ENCODE assay signal across 7 cellular contexts in the genomic region with DNA sequence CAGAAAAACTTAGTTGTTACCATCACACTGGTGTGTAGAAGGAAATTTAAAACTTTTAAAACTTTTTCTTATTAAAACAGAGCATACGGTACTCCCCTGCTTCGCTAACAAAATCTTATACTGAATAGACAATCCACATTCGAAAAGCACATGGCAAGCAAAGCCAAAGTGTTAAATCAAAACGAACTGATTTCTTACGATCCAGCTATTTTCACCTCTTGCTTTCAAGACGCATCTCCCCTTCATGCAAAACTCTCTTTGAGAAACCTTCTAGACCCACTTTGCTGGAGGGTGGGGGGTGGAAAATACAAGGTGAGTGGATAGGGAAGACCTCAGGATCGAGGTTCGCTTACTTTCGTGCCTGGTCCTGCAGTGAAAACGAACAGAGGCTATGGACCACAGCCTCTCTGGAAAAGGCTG. TPM values are rescaled to one million over a fixed set of nuclear protein-coding genes. Genes with fewer than 3 reads are reported as not detected.
A peak's percentile ranks its signal among the peaks of the same experiment; 100 is the strongest.
DNase-seq lines count a peak whose midpoint lies in the region; ATAC-seq and TF ChIP-seq lines count a peak whose summit lies in the region.

No MANE protein-coding gene starts in this region.

- CTCF ChIA-PET in HEK293 (lab: Yijun Ruan, JAX), result no interaction called here

- ATAC-seq in right cardiac atrium, result no peak
- no peak for ATAC-seq in GM21423 (IDR thresholded peaks at IDR 0.05; ENCODE audit: unreplicated experiment)
- ATAC-seq in GM21529 (IDR thresholded peaks at IDR 0.05; ENCODE audit: unreplicated experiment), result no peak

- TF ChIP-seq CTCF in HEK293 (tag by site-specific recombination; IDR thresholded peaks at IDR 0.05) (no peak), VCaP (conservative IDR thresholded peaks at IDR 0.05) (no peak), smooth muscle cell (IDR thresholded peaks at IDR 0.05; ENCODE audit: borderline replicate concordance, insufficient read depth, poor library complexity, severe bottlenecking) (no peak)

- H3K9ac ChIP-seq in smooth muscle cell (ENCODE audit: low read depth), result peak overlapping the region; percentile 96

- peak overlapping the region; percentile 1 for H2AFZ ChIP-seq in smooth muscle cell (ENCODE audit: low read depth)

- H3K4me2 ChIP-seq in smooth muscle cell, result peak overlapping the region; percentile 90

- H3K4me1 ChIP-seq in HEK293 (ENCODE audit: control insufficient read depth, insufficient read depth, low read length), result peaks cover 27% of the 10 kb centered on the region
- H3K4me1 ChIP-seq in right cardiac atrium (ENCODE audit: control insufficient read depth, insufficient read depth, low read length), result peaks cover 4% of the 10 kb centered on the region
- peaks cover 35% of the 10 kb centered on the region for H3K4me1 ChIP-seq in smooth muscle cell (ENCODE audit: low read depth)

- H3K9me3 ChIP-seq in HEK293 (ENCODE audit: control insufficient read depth, insufficient read depth, low read depth, low read length), result no peaks in the 10 kb centered on the region
- H3K9me3 ChIP-seq in right cardiac atrium (ENCODE audit: control insufficient read depth, low read length), result no peaks in the 10 kb centered on the region
- H3K9me3 ChIP-seq in smooth muscle cell (replicated peaks; ENCODE audit: low read depth), result no peaks in the 10 kb centered on the region

- peak overlapping the region; percentile 91 for H3K27ac ChIP-seq in HEK293 (ENCODE audit: extremely low read depth, low read depth, low read length)
- H3K27ac ChIP-seq in VCaP, result peak overlapping the region; percentile 92
- peak overlapping the region; percentile 59 for H3K27ac ChIP-seq in right cardiac atrium (ENCODE audit: low read length)
- peak overlapping the region; percentile 97 for H3K27ac ChIP-seq in smooth muscle cell (ENCODE audit: low read depth)

- 0% methylated on average over 10 of the region's 10 CpGs for WGBS in right cardiac atrium
- under 1% methylated on average over 10 of the region's 10 CpGs for WGBS in smooth muscle cell (ENCODE audit: low lambda C conversion rate)

- no peaks in the 10 kb centered on the region for H3F3A ChIP-seq in smooth muscle cell (ENCODE audit: low read depth)

- peaks cover 75% of the 10 kb centered on the region for H3K79me2 ChIP-seq in smooth muscle cell (ENCODE audit: low read depth)

- POLR2A ChIA-PET in HEK293 (lab: Yijun Ruan, JAX), result interaction anchor here (0.8 to 0.9 kb wide), 2 partner anchors 76 to 104 kb away, joined by 3 read pairs; a partner anchor contains a TSS

- intact Hi-C loops in right cardiac atrium (cut with DNase I), result loop anchor here in 2 of 4 donors (10.0 kb wide), 1 partner anchor 77 kb away; a partner anchor contains a TSS

- H3K4me3 ChIP-seq in HEK293 (ENCODE audit: low read depth, low read length), result peak overlapping the region; percentile 87
- peak overlapping the region; percentile 79 for H3K4me3 ChIP-seq in right cardiac atrium (ENCODE audit: low read length)
- H3K4me3 ChIP-seq in smooth muscle cell, result peak overlapping the region; percentile 68

- DNase-seq in right cardiac atrium (no peak), smooth muscle cell (lab: John Stamatoyannopoulos, UW; ENCODE audit: unreplicated experiment) (no peak), pons (ENCODE audit: low spot score) (no peak)

- H3K36me3 ChIP-seq in HEK293 (ENCODE audit: control insufficient read depth in 2 of 2, insufficient read depth in 1 of 2, low read length in 2 of 2) (peaks cover 3 to 9% of the 10 kb centered on the region in 2 experiments; a peak in 2 of 3 replicates), smooth muscle cell (ENCODE audit: low read depth) (no peaks in the 10 kb centered on the region)

- H3K27me3 ChIP-seq in right cardiac atrium (ENCODE audit: control insufficient read depth, insufficient read depth) (no peaks in the 10 kb centered on the region), smooth muscle cell (ENCODE audit: low read depth) (no peaks in the 10 kb centered on the region)

- peaks cover 37% of the 10 kb centered on the region for H4K20me1 ChIP-seq in smooth muscle cell (ENCODE audit: low read depth)

TF ChIP-seq in HEK293, 187 proteins besides CTCF, POLR2A, EP300 and RAD21:
- TF ChIP-seq, protein P1, sequence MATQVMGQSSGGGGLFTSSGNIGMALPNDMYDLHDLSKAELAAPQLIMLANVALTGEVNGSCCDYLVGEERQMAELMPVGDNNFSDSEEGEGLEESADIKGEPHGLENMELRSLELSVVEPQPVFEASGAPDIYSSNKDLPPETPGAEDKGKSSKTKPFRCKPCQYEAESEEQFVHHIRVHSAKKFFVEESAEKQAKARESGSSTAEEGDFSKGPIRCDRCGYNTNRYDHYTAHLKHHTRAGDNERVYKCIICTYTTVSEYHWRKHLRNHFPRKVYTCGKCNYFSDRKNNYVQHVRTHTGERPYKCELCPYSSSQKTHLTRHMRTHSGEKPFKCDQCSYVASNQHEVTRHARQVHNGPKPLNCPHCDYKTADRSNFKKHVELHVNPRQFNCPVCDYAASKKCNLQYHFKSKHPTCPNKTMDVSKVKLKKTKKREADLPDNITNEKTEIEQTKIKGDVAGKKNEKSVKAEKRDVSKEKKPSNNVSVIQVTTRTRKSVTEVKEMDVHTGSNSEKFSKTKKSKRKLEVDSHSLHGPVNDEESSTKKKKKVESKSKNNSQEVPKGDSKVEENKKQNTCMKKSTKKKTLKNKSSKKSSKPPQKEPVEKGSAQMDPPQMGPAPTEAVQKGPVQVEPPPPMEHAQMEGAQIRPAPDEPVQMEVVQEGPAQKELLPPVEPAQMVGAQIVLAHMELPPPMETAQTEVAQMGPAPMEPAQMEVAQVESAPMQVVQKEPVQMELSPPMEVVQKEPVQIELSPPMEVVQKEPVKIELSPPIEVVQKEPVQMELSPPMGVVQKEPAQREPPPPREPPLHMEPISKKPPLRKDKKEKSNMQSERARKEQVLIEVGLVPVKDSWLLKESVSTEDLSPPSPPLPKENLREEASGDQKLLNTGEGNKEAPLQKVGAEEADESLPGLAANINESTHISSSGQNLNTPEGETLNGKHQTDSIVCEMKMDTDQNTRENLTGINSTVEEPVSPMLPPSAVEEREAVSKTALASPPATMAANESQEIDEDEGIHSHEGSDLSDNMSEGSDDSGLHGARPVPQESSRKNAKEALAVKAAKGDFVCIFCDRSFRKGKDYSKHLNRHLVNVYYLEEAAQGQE (tag by site-specific recombination; IDR thresholded peaks at IDR 0.05), result no peak
- TF ChIP-seq ZNF600 (tag by site-specific recombination; IDR thresholded peaks at IDR 0.05) (0 out of 2 replicates have a peak, but pooled peaks have one; percentile 77), ZNF2 (tag by site-specific recombination; IDR thresholded peaks at IDR 0.05) (peak; percentile 41; the same call in 1 of the 2 replicates), GLIS1 (tag by site-specific recombination; IDR thresholded peaks at IDR 0.05) (no peak), ZNF335 (tag by site-specific recombination; conservative IDR thresholded peaks at IDR 0.05) (peak; percentile 71), GFI1B (tag by site-specific recombination; IDR thresholded peaks at IDR 0.05) (peak; percentile 51; the same call in 1 of the 2 replicates), ZNF660 (tag by site-specific recombination; IDR thresholded peaks at IDR 0.05) (no peak)
- TF ChIP-seq, protein P2, sequence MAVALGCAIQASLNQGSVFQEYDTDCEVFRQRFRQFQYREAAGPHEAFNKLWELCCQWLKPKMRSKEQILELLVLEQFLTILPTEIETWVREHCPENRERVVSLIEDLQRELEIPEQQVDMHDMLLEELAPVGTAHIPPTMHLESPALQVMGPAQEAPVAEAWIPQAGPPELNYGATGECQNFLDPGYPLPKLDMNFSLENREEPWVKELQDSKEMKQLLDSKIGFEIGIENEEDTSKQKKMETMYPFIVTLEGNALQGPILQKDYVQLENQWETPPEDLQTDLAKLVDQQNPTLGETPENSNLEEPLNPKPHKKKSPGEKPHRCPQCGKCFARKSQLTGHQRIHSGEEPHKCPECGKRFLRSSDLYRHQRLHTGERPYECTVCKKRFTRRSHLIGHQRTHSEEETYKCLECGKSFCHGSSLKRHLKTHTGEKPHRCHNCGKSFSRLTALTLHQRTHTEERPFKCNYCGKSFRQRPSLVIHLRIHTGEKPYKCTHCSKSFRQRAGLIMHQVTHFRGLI (tag by site-specific recombination; IDR thresholded peaks at IDR 0.05), result peak; percentile 9; the same call in 1 of the 2 replicates

RNA-seq across cellular contexts. Expression of a gene that starts 0.3 kb away (rescaled TPM):
- total RNA-seq in right cardiac atrium (10 to 100 TPM; 14.7 to 19.8 (median 15.4) TPM), smooth muscle cell (34.7 and 47.5 TPM in 2 replicates)
- polyA plus RNA-seq in right cardiac atrium (15.8 TPM), smooth muscle cell (12.8 and 22.0 TPM in 2 replicates)

RNA-seq across cellular contexts. Expression of a gene that starts 0.8 kb away (rescaled TPM):
- total RNA-seq in right cardiac atrium, result 10 to 100 TPM; 37.9 to 43.7 (median 39.9) TPM
- 33.4 TPM for polyA plus RNA-seq in right cardiac atrium
- total RNA-seq in smooth muscle cell, result 53.5 and 77.2 TPM in 2 replicates
- polyA plus RNA-seq in smooth muscle cell, result 28.0 and 28.4 TPM in 2 replicates
